In the genomic region with DNA sequence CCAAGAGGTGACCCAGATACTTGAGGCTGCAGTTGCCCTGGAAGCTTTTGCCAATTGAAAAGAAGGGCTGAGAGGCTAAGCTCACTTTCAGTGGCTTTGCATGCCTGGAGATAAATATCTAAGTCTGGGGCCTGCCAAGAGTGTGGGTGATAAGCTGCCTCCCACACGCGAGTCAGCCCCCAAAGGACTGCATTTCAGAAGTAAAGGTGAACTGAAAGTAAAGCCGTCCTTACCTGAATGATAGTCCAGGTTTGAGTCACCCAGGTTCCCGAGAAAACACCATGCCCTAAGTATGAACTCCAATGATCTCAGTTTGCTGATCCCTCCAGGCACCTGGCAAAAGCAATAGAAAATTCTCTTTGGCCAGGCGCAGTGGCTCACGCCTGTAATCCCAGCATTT, we compare ENCODE assay signal across 16 cellular contexts.
"Had no signal": no experiment of that assay in that cellular context is flagged by ENCODE, and none has a peak within 500 bp of the region (broad histone marks: within the 10 kb centered on the region; RNA-seq: fewer than 3 reads in every experiment).

No MANE protein-coding gene starts in this region.

- H3K4me3 ChIP-seq: right atrium auricular region, suprapubic skin had no signal

- DNase-seq: activated B cell treated with CpG ODN at 0.5 μM for 24 hours; activated CD4-positive, alpha-beta T cell treated with anti-CD3 and anti-CD28 coated beads, Interleukin-2, amount 10 ng/mL, durations not matched to agents 7 days and 5 days; activated naive CD8-positive, alpha-beta T cell treated with anti-CD3 and anti-CD28 coated beads, Interleukin-2, amount 10 ng/mL, durations not matched to agents 7 days and 5 days; anterior cingulate cortex; cerebellar nuclear complex; effector CD8-positive, alpha-beta T cell; foreskin melanocyte; immature natural killer cell; nucleus accumbens; stimulated activated CD4-positive, alpha-beta T cell treated with anti-CD3 and anti-CD28 coated beads, Interleukin-4, amount 100 ng/mL, for 24 hours; trophoblast cell had no signal

- H3K27me3 ChIP-seq: right atrium auricular region had no signal

- H3K27me3 Mint-ChIP-seq: stimulated activated naive CD8-positive, alpha-beta T cell treated with anti-CD3 and anti-CD28 coated beads, Interleukin-15, Interleukin-2, amounts not matched to agents 100 ng/mL and 50 ng/mL, for 24 hours had no signal

- H3K9me3 ChIP-seq: suprapubic skin had no signal

- H3K4me3 Mint-ChIP-seq: activated B cell treated with CpG ODN at 0.5 μM for 24 hours; activated CD4-positive, alpha-beta T cell treated with anti-CD3 and anti-CD28 coated beads, Interleukin-2, amount 10 ng/mL, durations not matched to agents 7 days and 5 days; activated naive CD8-positive, alpha-beta T cell treated with anti-CD3 and anti-CD28 coated beads, Interleukin-2, amount 10 ng/mL, durations not matched to agents 7 days and 5 days; immature natural killer cell; natural killer cell treated with Interleukin-12 subunit alpha and Interleukin-12 subunit beta and Interleukin-15 and Interleukin-18, amount 100 ng/mL, for 72 hours; stimulated activated naive CD8-positive, alpha-beta T cell treated with anti-CD3 and anti-CD28 coated beads, Interleukin-15, Interleukin-2, amounts not matched to agents 100 ng/mL and 50 ng/mL, for 24 hours had no signal

- H3K4me1 ChIP-seq: right atrium auricular region, suprapubic skin had no signal

- H3K9me3 Mint-ChIP-seq: activated B cell treated with CpG ODN at 0.5 μM for 24 hours; activated naive CD8-positive, alpha-beta T cell treated with anti-CD3 and anti-CD28 coated beads, Interleukin-2, amount 10 ng/mL, durations not matched to agents 7 days and 5 days; stimulated activated naive CD8-positive, alpha-beta T cell treated with anti-CD3 and anti-CD28 coated beads, Interleukin-15, Interleukin-2, amounts not matched to agents 100 ng/mL and 50 ng/mL, for 24 hours had no signal

- H3K27ac ChIP-seq: right atrium auricular region, suprapubic skin had no signal

- ATAC-seq: natural killer cell treated with Interleukin-12 subunit alpha and Interleukin-12 subunit beta and Interleukin-15 and Interleukin-18, amount 100 ng/mL, for 72 hours had no signal

- H3K36me3 ChIP-seq: right atrium auricular region, suprapubic skin had no signal

- H3K27ac Mint-ChIP-seq: activated B cell treated with CpG ODN at 0.5 μM for 24 hours; activated CD4-positive, alpha-beta T cell treated with anti-CD3 and anti-CD28 coated beads, Interleukin-2, amount 10 ng/mL, durations not matched to agents 7 days and 5 days; activated naive CD8-positive, alpha-beta T cell treated with anti-CD3 and anti-CD28 coated beads, Interleukin-2, amount 10 ng/mL, durations not matched to agents 7 days and 5 days; immature natural killer cell; natural killer cell treated with Interleukin-12 subunit alpha and Interleukin-12 subunit beta and Interleukin-15 and Interleukin-18, amount 100 ng/mL, for 72 hours; progenitor cell of endocrine pancreas; stimulated activated naive CD8-positive, alpha-beta T cell treated with anti-CD3 and anti-CD28 coated beads, Interleukin-15, Interleukin-2, amounts not matched to agents 100 ng/mL and 50 ng/mL, for 24 hours had no signal
